ENCODE assay signal across 16 cellular contexts in genomic region chr4:101787917-101788316, GRCh38. TPM values are rescaled to one million over a fixed set of nuclear protein-coding genes. Genes with fewer than 3 reads are reported as not detected.
"Had no signal": no experiment of that assay in that cellular context is flagged by ENCODE, and none has a peak within 500 bp of the region (broad histone marks: within the 10 kb centered on the region; RNA-seq: fewer than 3 reads in every experiment).

No MANE protein-coding gene starts in this region.

- H3K27me3 ChIP-seq: ovary, upper lobe of left lung had no signal

- H3K36me3 Mint-ChIP-seq: natural killer cell treated with Interleukin-12 subunit alpha and Interleukin-12 subunit beta and Interleukin-15 and Interleukin-18, amount 100 ng/mL, for 72 hours had no signal

- H3K27ac Mint-ChIP-seq: natural killer cell treated with Interleukin-12 subunit alpha and Interleukin-12 subunit beta and Interleukin-15 and Interleukin-18, amount 100 ng/mL, for 72 hours had no signal

- H3K4me1 ChIP-seq: ascending aorta had no signal

- H3K4me3 Mint-ChIP-seq: natural killer cell treated with Interleukin-12 subunit alpha and Interleukin-12 subunit beta and Interleukin-15 and Interleukin-18, amount 100 ng/mL, for 72 hours had no signal

- DNase-seq: activated CD4-positive, CD25-positive, alpha-beta regulatory T cell treated with anti-CD3 and anti-CD28 coated beads, Interleukin-2, amount 50 U/mL, for 72 hours; activated naive CD4-positive, alpha-beta T cell treated with Interleukin-2 at 50 U/mL for 16 hours; activated T-cell treated with anti-CD3 and anti-CD28 coated beads for 4 hours; left colon; ovary; stimulated activated CD4-positive, alpha-beta T cell treated with anti-CD3 and anti-CD28 coated beads, Interleukin-12 subunit alpha, Interleukin-12 subunit beta, amount 100 ng/mL, for 4 hours; stimulated activated naive CD4-positive, alpha-beta T cell treated with Interleukin-2 at 50 U/mL for 16 hours; T1000; upper lobe of left lung had no signal

- H3K9me3 ChIP-seq: ascending aorta, ovary, upper lobe of left lung had no signal

- H3K27ac ChIP-seq: ascending aorta, cardiac muscle cell, ovary, SK-N-MC, upper lobe of left lung had no signal

- H3K4me3 ChIP-seq: ascending aorta, cardiac muscle cell, lung, ovary, SK-N-MC, upper lobe of left lung had no signal

- FAIRE-seq: colon, endometrium had no signal

- H3K36me3 ChIP-seq: ascending aorta, cardiac muscle cell, ovary, upper lobe of left lung had no signal

RNA-seq across cellular contexts. Expression of gene BANK1, which starts 2.6 kb away (rescaled TPM):
- total RNA-seq: ascending aorta had no signal
